16 cellular contexts compared by ENCODE assay signal in the genomic region with DNA sequence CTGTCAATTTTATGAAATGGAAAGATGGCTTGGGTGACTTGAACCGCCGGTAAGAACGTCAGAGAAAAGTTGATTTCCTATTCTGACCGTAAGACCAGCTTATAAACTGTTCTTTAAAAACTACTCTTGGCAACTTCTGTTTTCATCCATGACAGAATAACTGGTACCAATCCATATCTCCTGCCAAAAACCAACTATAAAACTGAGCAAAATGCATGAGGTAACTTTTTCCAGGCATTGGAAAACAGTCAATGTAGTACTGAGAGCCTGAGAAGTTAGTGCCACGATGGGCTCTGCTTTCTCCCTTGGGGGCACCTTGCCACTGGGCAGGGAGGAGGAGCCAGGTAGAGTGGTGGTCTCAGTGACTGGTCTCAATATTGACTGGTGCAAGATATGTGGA.
DNase-seq lines count a peak whose midpoint lies in the region; ATAC-seq and TF ChIP-seq lines count a peak whose summit lies in the region.
"Had no signal": no experiment of that assay in that cellular context is flagged by ENCODE, and none has a peak within 500 bp of the region (broad histone marks: within the 10 kb centered on the region; RNA-seq: fewer than 3 reads in every experiment).

No MANE protein-coding gene starts in this region.

- no peaks in the 10 kb centered on the region for H3K27me3 Mint-ChIP-seq in chondrocyte (ENCODE audit: low read depth)
- H3K27me3 Mint-ChIP-seq: CD4-positive, alpha-beta memory T cell had no signal

- intact Hi-C loops in prostate gland (cut with DNase I) (loop anchor here (10.0 kb wide), 1 partner anchor 618 kb away; a partner anchor contains a TSS), thyroid gland (cut with DNase I) (no loop called here)

- peaks cover 12% of the 10 kb centered on the region for H3K9me3 Mint-ChIP-seq in chondrocyte (ENCODE audit: low read depth)

- 24% methylated on average over 5 of the region's 5 CpGs for WGBS in prostate gland
- 83% methylated on average over 5 of the region's 5 CpGs for WGBS in thyroid gland, 2 donors

- no peak overlapping the region for H3K4me3 ChIP-seq in LNCaP clone FGC (ENCODE audit: low read depth, low read length)
- no peak overlapping the region for H3K4me3 ChIP-seq in prostate gland
- no peak overlapping the region for H3K4me3 ChIP-seq in thyroid gland (replicated peaks in 1 of 3)
- H3K4me3 ChIP-seq: Peyer's patch had no signal

- peak overlapping the region; percentile 46 for H3K27ac Mint-ChIP-seq in chondrocyte (ENCODE audit: unreplicated experiment)
- H3K27ac Mint-ChIP-seq: CD4-positive, alpha-beta memory T cell had no signal

- no peak for TF ChIP-seq POLR2A in prostate gland (IDR thresholded peaks at IDR 0.05)
- TF ChIP-seq POLR2A in thyroid gland (IDR thresholded peaks at IDR 0.05) = no peak

- no peak overlapping the region for H3K4me3 Mint-ChIP-seq in chondrocyte (ENCODE audit: unreplicated experiment)
- H3K4me3 Mint-ChIP-seq: CD4-positive, alpha-beta memory T cell had no signal

- peaks cover 12% of the 10 kb centered on the region for H3K4me1 ChIP-seq in prostate gland (replicated peaks)
- H3K4me1 ChIP-seq in thyroid gland = peaks cover 41 to 60% of the 10 kb centered on the region in 2 donors
- H3K4me1 ChIP-seq: Peyer's patch had no signal

- H3K27ac ChIP-seq in prostate gland (peak overlapping the region; percentile 76 to 83), thyroid gland (peak overlapping the region; percentile 57 to 92 (median 87))
- H3K27ac ChIP-seq: Peyer's patch had no signal

- H3K36me3 ChIP-seq in prostate gland (no peaks in the 10 kb centered on the region), thyroid gland (no peaks in the 10 kb centered on the region)
- H3K36me3 ChIP-seq: BE2C, Peyer's patch had no signal

- H3K4me1 Mint-ChIP-seq in chondrocyte (ENCODE audit: low read depth) = peaks cover 74% of the 10 kb centered on the region

- ATAC-seq in HG03108 (IDR thresholded peaks at IDR 0.05; ENCODE audit: unreplicated experiment) (no peak), HG03521 (IDR thresholded peaks at IDR 0.05; ENCODE audit: unreplicated experiment) (no peak)
- ATAC-seq: SK-N-SH treated with all-trans-retinoic acid at 6 μM for 48 hours had no signal

- peak; percentile 73 for DNase-seq in LNCaP clone FGC (ENCODE audit: low read depth)
- no peak for DNase-seq in chondrocyte (ENCODE audit: low spot score)
- DNase-seq in prostate gland (ENCODE audit: low spot score) = no peak
- DNase-seq in thyroid gland = no peak
- no peak for DNase-seq in effector CD8-positive, alpha-beta T cell (lab: John Stamatoyannopoulos, UW)
- DNase-seq: BE2C; Calu3; CD4-positive, alpha-beta memory T cell; H7; NCI-H1436; NCI-H2081 treated with DMSO at 0.1 percent for 48 hours; NCI-H510A treated with DMSO at 0.1 percent for 48 hours; Peyer's patch had no signal

- no peaks in the 10 kb centered on the region for H3K27me3 ChIP-seq in prostate gland (replicated peaks; ENCODE audit: insufficient read depth)
- no peaks in the 10 kb centered on the region for H3K27me3 ChIP-seq in thyroid gland
- H3K27me3 ChIP-seq: BE2C, Peyer's patch had no signal

- no peaks in the 10 kb centered on the region for H3K36me3 Mint-ChIP-seq in chondrocyte (ENCODE audit: low read depth)
- H3K36me3 Mint-ChIP-seq: CD4-positive, alpha-beta memory T cell had no signal

- TF ChIP-seq CTCF in LNCaP clone FGC (IDR thresholded peaks at IDR 0.05; ENCODE audit: control insufficient read depth, extremely low read depth, insufficient read depth) (no peak), chondrocyte (IDR thresholded peaks at IDR 0.05) (no peak), prostate gland (IDR thresholded peaks at IDR 0.05) (no peak), thyroid gland (IDR thresholded peaks at IDR 0.05) (no peak)

- no peaks in the 10 kb centered on the region for H3K9me3 ChIP-seq in prostate gland
- H3K9me3 ChIP-seq in thyroid gland = no peaks in the 10 kb centered on the region
- H3K9me3 ChIP-seq: BE2C, Peyer's patch had no signal
